ENCODE assay signal across 9 cellular contexts in the genomic region with DNA sequence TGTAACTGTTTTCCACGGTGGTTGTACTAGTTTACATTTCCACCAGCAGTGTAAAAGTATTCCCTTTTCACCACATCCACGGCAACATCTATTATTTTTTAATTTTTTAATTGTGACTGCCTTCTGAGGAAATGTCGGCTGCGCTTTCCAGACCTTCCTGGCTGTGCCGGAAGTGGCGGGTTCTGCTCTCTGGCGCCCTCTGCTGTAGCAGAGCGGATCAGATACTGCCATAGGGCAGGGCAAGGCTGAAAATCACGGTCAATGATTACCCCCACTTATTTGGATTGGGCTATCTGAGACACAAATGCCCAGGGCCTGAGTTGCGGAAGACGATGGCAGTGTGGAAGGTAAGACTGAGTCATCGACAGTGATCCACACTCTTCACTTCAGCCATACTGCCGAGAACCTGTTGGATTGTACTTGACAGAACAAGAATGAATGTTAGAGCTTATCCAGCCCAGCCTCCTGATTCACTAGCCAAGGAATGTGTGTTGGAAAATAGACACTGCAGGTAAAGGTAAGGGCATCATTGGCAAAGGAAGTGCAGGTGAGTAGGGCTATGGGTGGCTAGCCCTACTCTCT.
A peak's percentile ranks its signal among the peaks of the same experiment; 100 is the strongest.
DNase-seq lines count a peak whose midpoint lies in the region; TF ChIP-seq lines count a peak whose summit lies in the region.
"Had no signal": no experiment of that assay in that cellular context is flagged by ENCODE, and none has a peak within 500 bp of the region (broad histone marks: within the 10 kb centered on the region; RNA-seq: fewer than 3 reads in every experiment).

No MANE protein-coding gene starts in this region.

- H3K27me3 ChIP-seq in KMS-11 (ENCODE audit: insufficient read depth, low read depth): no peaks in the 10 kb centered on the region
- H3K27me3 ChIP-seq in colonic mucosa: no peaks in the 10 kb centered on the region
- H3K27me3 ChIP-seq in testis: no peaks in the 10 kb centered on the region

- no peaks in the 10 kb centered on the region for H3K36me3 Mint-ChIP-seq in activated naive CD4-positive, alpha-beta T cell treated with anti-CD3 and anti-CD28 coated beads for 36 hours (ENCODE audit: low read depth)

- CTCF ChIA-PET in activated naive CD4-positive, alpha-beta T cell treated with anti-CD3 and anti-CD28 coated beads for 36 hours (lab: Charles Lee): no interaction called here

- TF ChIP-seq CTCF in KMS-11 (conservative IDR thresholded peaks at IDR 0.05; ENCODE audit: low read depth, low read length) (peak; percentile 37; the same call in 1 of the 2 replicates), colonic mucosa (IDR thresholded peaks at IDR 0.05) (no peak), testis (IDR thresholded peaks at IDR 0.05) (peak in 2 of 3 experiments; percentile 28 to 46)

- H2AFZ ChIP-seq in KMS-11 (ENCODE audit: low read depth): no peak overlapping the region

- no peak for TF ChIP-seq POLR2A in testis (IDR thresholded peaks at IDR 0.05)

- H3K36me3 ChIP-seq in KMS-11 (ENCODE audit: insufficient read depth) (no peaks in the 10 kb centered on the region), colonic mucosa (no peaks in the 10 kb centered on the region), testis (ENCODE audit: low read depth, missing control alignments) (no peaks in the 10 kb centered on the region)

- no peaks in the 10 kb centered on the region for H3K4me1 Mint-ChIP-seq in activated naive CD4-positive, alpha-beta T cell treated with anti-CD3 and anti-CD28 coated beads for 36 hours (ENCODE audit: low read depth)

- H3K4me2 ChIP-seq in KMS-11: no peak overlapping the region

- H3K9me3 Mint-ChIP-seq in activated naive CD4-positive, alpha-beta T cell treated with anti-CD3 and anti-CD28 coated beads for 36 hours: no peaks in the 10 kb centered on the region

- H3K27me3 Mint-ChIP-seq in activated naive CD4-positive, alpha-beta T cell treated with anti-CD3 and anti-CD28 coated beads for 36 hours (ENCODE audit: low read depth): no peaks in the 10 kb centered on the region

- H3K9me3 ChIP-seq in colonic mucosa: no peaks in the 10 kb centered on the region
- H3K9me3 ChIP-seq in testis: no peaks in the 10 kb centered on the region

- H3K27ac Mint-ChIP-seq in activated naive CD4-positive, alpha-beta T cell treated with anti-CD3 and anti-CD28 coated beads for 36 hours: no peak overlapping the region

- H3K4me3 ChIP-seq in KMS-11 (IDR thresholded peaks at IDR 0.05; ENCODE audit: insufficient read depth, low read depth, low read length) (no peak overlapping the region), colonic mucosa (no peak overlapping the region), testis (peak overlapping the region; percentile 8 to 34)

- 73 to 86% methylated on average over 13 of the region's 13 CpGs for WGBS in testis, 2 donors

- H4K20me1 ChIP-seq in KMS-11 (ENCODE audit: insufficient read depth): no peaks in the 10 kb centered on the region

- H3K4me3 Mint-ChIP-seq in activated naive CD4-positive, alpha-beta T cell treated with anti-CD3 and anti-CD28 coated beads for 36 hours: no peak overlapping the region

- no peak overlapping the region for H3K27ac ChIP-seq in KMS-11
- H3K27ac ChIP-seq in colonic mucosa: no peak overlapping the region
- H3K27ac ChIP-seq in testis: no peak overlapping the region

- H3K79me2 ChIP-seq in KMS-11 (ENCODE audit: insufficient read depth, low read depth): no peaks in the 10 kb centered on the region

- intact Hi-C loops in activated naive CD4-positive, alpha-beta T cell treated with anti-CD3 and anti-CD28 coated beads for 36 hours (cut with micrococcal nuclease): no loop called here
- intact Hi-C loops in colonic mucosa (cut with DNase I) (no loop called here), testis (cut with DNase I; ENCODE audit: low total_unique reads) (no loop called here)

- no peak overlapping the region for H3K9ac ChIP-seq in KMS-11
- no peak overlapping the region for H3K9ac ChIP-seq in colonic mucosa (ENCODE audit: low read depth in 2 of 2, low read length in 2 of 2)

- DNase-seq in activated naive CD4-positive, alpha-beta T cell treated with anti-CD3 and anti-CD28 coated beads for 36 hours: peak; percentile 15
- no peak for DNase-seq in activated naive CD4-positive, alpha-beta T cell treated with Interleukin-2 at 50 U/mL for 16 hours
- peak; percentile 34 for DNase-seq in colonic mucosa
- DNase-seq in testis: peak; percentile 70
- DNase-seq in OCI-M2 (lab: John Stamatoyannopoulos, UW; ENCODE audit: unreplicated experiment): no peak
- no peak for DNase-seq in SIG-M5 treated with dmso at 0.1 percent for 504 hours (lab: John Stamatoyannopoulos, UW; ENCODE audit: unreplicated experiment)
- no peak for DNase-seq in SHP77 (lab: John Stamatoyannopoulos, UW)
- DNase-seq: DMS79 had no signal

- H3K4me1 ChIP-seq in KMS-11 (ENCODE audit: low read depth, poor library complexity, severe bottlenecking): no peaks in the 10 kb centered on the region
- H3K4me1 ChIP-seq in colonic mucosa: no peaks in the 10 kb centered on the region
- H3K4me1 ChIP-seq in testis: no peaks in the 10 kb centered on the region

Comparison
In these comparisons a context has a peak if more than half of its experiments do, and no peak if none do; other contexts are left out.
1. DNase-seq: peak in activated naive CD4-positive, alpha-beta T cell treated with anti-CD3 and anti-CD28 coated beads for 36 hours (single experiment), colonic mucosa (single experiment) and testis (single experiment); none in activated naive CD4-positive, alpha-beta T cell treated with Interleukin-2 at 50 U/mL for 16 hours (single experiment), OCI-M2 (single experiment), SIG-M5 treated with dmso at 0.1 percent for 504 hours (single experiment) and SHP77 (0 of 2).
2. H3K4me3 ChIP-seq: peak in testis (2 of 2); none in KMS-11 (single experiment) and colonic mucosa (single experiment).